37 cellular contexts compared by ENCODE assay signal in genomic region chr10:55441777-55442176, GRCh38.
"Had no signal": no experiment of that assay in that cellular context is flagged by ENCODE, and none has a peak within 500 bp of the region (broad histone marks: within the 10 kb centered on the region; RNA-seq: fewer than 3 reads in every experiment).

No MANE protein-coding gene starts in this region.

- DNase-seq: activated CD4-positive, alpha-beta memory T cell treated with anti-CD3 and anti-CD28 coated beads, Interleukin-2, amount 10 ng/mL, durations not matched to agents 7 days and 5 days; activated CD4-positive, alpha-beta T cell treated with anti-CD3 and anti-CD28 coated beads for 1 hour; activated CD4-positive, alpha-beta T cell treated with anti-CD3 and anti-CD28 coated beads for 36 hours; activated CD4-positive, alpha-beta T cell treated with anti-CD3 and anti-CD28 coated beads for 48 hours; activated CD4-positive, alpha-beta T cell treated with anti-CD3 and anti-CD28 coated beads, Interleukin-2, amount 10 ng/mL, durations not matched to agents 7 days and 5 days; activated CD4-positive, alpha-beta T cell treated with anti-CD3 and anti-CD28 coated beads, Interleukin-2, amount 50 U/mL, for 48 hours; activated CD4-positive, CD25-positive, alpha-beta regulatory T cell; activated CD8-positive, alpha-beta memory T cell treated with anti-CD3 and anti-CD28 coated beads for 24 hours; activated CD8-positive, alpha-beta memory T cell treated with anti-CD3 and anti-CD28 coated beads, Interleukin-2, amount 10 ng/mL, durations not matched to agents 7 days and 5 days; activated CD8-positive, alpha-beta memory T cell treated with anti-CD3 and anti-CD28 coated beads, Interleukin-2, amount 50 U/mL, for 48 hours; activated CD8-positive, alpha-beta T cell treated with anti-CD3 and anti-CD28 coated beads, Interleukin-2, amount 10 ng/mL, durations not matched to agents 7 days and 5 days; activated effector memory CD4-positive, alpha-beta T cell treated with Interleukin-2 at 50 U/mL for 16 hours; activated gamma-delta T cell; activated naive CD4-positive, alpha-beta T cell treated with anti-CD3 and anti-CD28 coated beads, Interleukin-2, amount 10 ng/mL, durations not matched to agents 7 days and 5 days; activated naive CD4-positive, alpha-beta T cell treated with Interleukin-2 at 50 U/mL for 16 hours; activated naive CD8-positive, alpha-beta T cell treated with anti-CD3 and anti-CD28 coated beads, Interleukin-2, amount 10 ng/mL, durations not matched to agents 7 days and 5 days; activated naive CD8-positive, alpha-beta T cell treated with anti-CD3 and anti-CD28 coated beads, Interleukin-2, amount 50 U/mL, for 24 hours; activated T-cell treated with anti-CD3 and anti-CD28 coated beads, Interleukin-2, amount 50 U/mL, for 24 hours; activated T-cell treated with anti-CD3 and anti-CD28 coated beads, Interleukin-2, amount 50 U/mL, for 48 hours; amygdala; anterior cingulate cortex; caudate nucleus; cerebellar nuclear complex; T-helper 1 cell; T-helper 2 cell; T-helper 9 cell had no signal

- H3K27ac Mint-ChIP-seq: activated CD4-positive, alpha-beta memory T cell treated with anti-CD3 and anti-CD28 coated beads, Interleukin-2, amount 10 ng/mL, durations not matched to agents 7 days and 5 days; activated CD4-positive, alpha-beta T cell treated with anti-CD3 and anti-CD28 coated beads for 36 hours; activated CD4-positive, alpha-beta T cell treated with anti-CD3 and anti-CD28 coated beads, Interleukin-2, amount 10 ng/mL, durations not matched to agents 7 days and 5 days; activated CD8-positive, alpha-beta memory T cell treated with anti-CD3 and anti-CD28 coated beads, Interleukin-2, amount 10 ng/mL, durations not matched to agents 7 days and 5 days; activated CD8-positive, alpha-beta T cell treated with anti-CD3 and anti-CD28 coated beads, Interleukin-2, amount 10 ng/mL, durations not matched to agents 7 days and 5 days; activated naive CD4-positive, alpha-beta T cell treated with anti-CD3 and anti-CD28 coated beads, Interleukin-2, amount 10 ng/mL, durations not matched to agents 7 days and 5 days; activated naive CD4-positive, alpha-beta T cell treated with anti-CD3 and anti-CD28 coated beads, Interleukin-2, amount 50 U/mL, for 24 hours; activated naive CD8-positive, alpha-beta T cell; activated naive CD8-positive, alpha-beta T cell treated with anti-CD3 and anti-CD28 coated beads, Interleukin-2, amount 10 ng/mL, durations not matched to agents 7 days and 5 days; activated naive CD8-positive, alpha-beta T cell treated with anti-CD3 and anti-CD28 coated beads, Interleukin-2, amount 50 U/mL, for 24 hours; activated T-cell treated with anti-CD3 and anti-CD28 coated beads, Interleukin-2, amount 50 U/mL, for 24 hours; activated T-helper 2 cell treated with anti-CD3 and anti-CD28 coated beads, Interferon-gamma antibody, Interleukin-2, Interleukin-4, amounts not matched to agents 10 μg/mL and 5 μg/mL and 100 μg/mL, durations not matched to agents 14 hours and 24 hours and 36 hours; brain; T-helper 1 cell treated with Interleukin-12 subunit alpha and Interleukin-12 subunit beta and Interleukin-4 antibody, amounts not matched to agents 30 μg/mL and 1 μg/mL, for 36 hours; T-helper 2 cell treated with Interferon-gamma antibody and Interleukin-4, amounts not matched to agents 5 μg/mL and 100 μg/mL, for 36 hours had no signal

- H3K4me3 ChIP-seq: ascending aorta, cardiac muscle cell had no signal

- ATAC-seq: activated CD4-positive, alpha-beta T cell treated with anti-CD3 and anti-CD28 coated beads for 36 hours; activated CD4-positive, CD25-positive, alpha-beta regulatory T cell treated with anti-CD3 and anti-CD28 coated beads, Interleukin-2, amount 50 U/mL, for 24 hours; activated CD8-positive, alpha-beta memory T cell treated with anti-CD3 and anti-CD28 coated beads, Interleukin-2, amount 10 ng/mL, durations not matched to agents 7 days and 5 days; activated CD8-positive, alpha-beta T cell treated with anti-CD3 and anti-CD28 coated beads, Interleukin-2, amount 10 ng/mL, durations not matched to agents 7 days and 5 days; activated naive CD8-positive, alpha-beta T cell treated with anti-CD3 and anti-CD28 coated beads, Interleukin-2, amount 50 U/mL, for 24 hours had no signal

- H3K4me1 Mint-ChIP-seq: activated CD4-positive, alpha-beta memory T cell treated with anti-CD3 and anti-CD28 coated beads, Interleukin-2, amount 10 ng/mL, durations not matched to agents 7 days and 5 days; activated CD4-positive, alpha-beta T cell treated with anti-CD3 and anti-CD28 coated beads for 36 hours; activated CD4-positive, alpha-beta T cell treated with anti-CD3 and anti-CD28 coated beads, Interleukin-2, amount 10 ng/mL, durations not matched to agents 7 days and 5 days; activated CD8-positive, alpha-beta memory T cell treated with anti-CD3 and anti-CD28 coated beads, Interleukin-2, amount 10 ng/mL, durations not matched to agents 7 days and 5 days; activated naive CD4-positive, alpha-beta T cell treated with anti-CD3 and anti-CD28 coated beads, Interleukin-2, amount 10 ng/mL, durations not matched to agents 7 days and 5 days; activated naive CD4-positive, alpha-beta T cell treated with anti-CD3 and anti-CD28 coated beads, Interleukin-2, amount 50 U/mL, for 24 hours; activated naive CD8-positive, alpha-beta T cell treated with anti-CD3 and anti-CD28 coated beads, Interleukin-2, amount 10 ng/mL, durations not matched to agents 7 days and 5 days; activated naive CD8-positive, alpha-beta T cell treated with anti-CD3 and anti-CD28 coated beads, Interleukin-2, amount 50 U/mL, for 24 hours; brain; central memory CD8-positive, alpha-beta T cell had no signal

- H3K27me3 Mint-ChIP-seq: activated CD4-positive, alpha-beta memory T cell treated with anti-CD3 and anti-CD28 coated beads, Interleukin-2, amount 10 ng/mL, durations not matched to agents 7 days and 5 days; activated CD4-positive, alpha-beta T cell treated with anti-CD3 and anti-CD28 coated beads for 36 hours; activated CD4-positive, alpha-beta T cell treated with anti-CD3 and anti-CD28 coated beads, Interleukin-2, amount 10 ng/mL, durations not matched to agents 7 days and 5 days; activated CD8-positive, alpha-beta memory T cell treated with anti-CD3 and anti-CD28 coated beads, Interleukin-2, amount 10 ng/mL, durations not matched to agents 7 days and 5 days; activated naive CD4-positive, alpha-beta T cell treated with anti-CD3 and anti-CD28 coated beads, Interleukin-2, amount 10 ng/mL, durations not matched to agents 7 days and 5 days; activated naive CD4-positive, alpha-beta T cell treated with anti-CD3 and anti-CD28 coated beads, Interleukin-2, amount 50 U/mL, for 24 hours; activated naive CD8-positive, alpha-beta T cell; activated naive CD8-positive, alpha-beta T cell treated with anti-CD3 and anti-CD28 coated beads, Interleukin-2, amount 10 ng/mL, durations not matched to agents 7 days and 5 days; activated naive CD8-positive, alpha-beta T cell treated with anti-CD3 and anti-CD28 coated beads, Interleukin-2, amount 50 U/mL, for 24 hours; activated T-cell treated with anti-CD3 and anti-CD28 coated beads, Interleukin-2, amount 50 U/mL, for 24 hours; brain; central memory CD8-positive, alpha-beta T cell had no signal

- H3K9me3 ChIP-seq: ascending aorta had no signal

- H3K9me3 Mint-ChIP-seq: activated CD4-positive, alpha-beta T cell treated with anti-CD3 and anti-CD28 coated beads, Interleukin-2, amount 10 ng/mL, durations not matched to agents 7 days and 5 days had no signal

- H3K36me3 ChIP-seq: ascending aorta, cardiac muscle cell had no signal

- H3K36me3 Mint-ChIP-seq: activated naive CD4-positive, alpha-beta T cell treated with anti-CD3 and anti-CD28 coated beads, Interleukin-2, amount 10 ng/mL, durations not matched to agents 7 days and 5 days; activated naive CD4-positive, alpha-beta T cell treated with anti-CD3 and anti-CD28 coated beads, Interleukin-2, amount 50 U/mL, for 24 hours; activated naive CD8-positive, alpha-beta T cell; activated naive CD8-positive, alpha-beta T cell treated with anti-CD3 and anti-CD28 coated beads, Interleukin-2, amount 10 ng/mL, durations not matched to agents 7 days and 5 days; brain had no signal

- H3K4me1 ChIP-seq: ascending aorta had no signal

- H3K27ac ChIP-seq: ascending aorta, cardiac muscle cell, VCaP had no signal

- H3K27me3 ChIP-seq: ascending aorta, cardiac muscle cell had no signal

- H3K4me3 Mint-ChIP-seq: activated CD4-positive, alpha-beta memory T cell treated with anti-CD3 and anti-CD28 coated beads, Interleukin-2, amount 10 ng/mL, durations not matched to agents 7 days and 5 days; activated CD4-positive, alpha-beta T cell treated with anti-CD3 and anti-CD28 coated beads for 36 hours; activated CD4-positive, alpha-beta T cell treated with anti-CD3 and anti-CD28 coated beads, Interleukin-2, amount 10 ng/mL, durations not matched to agents 7 days and 5 days; activated CD8-positive, alpha-beta memory T cell treated with anti-CD3 and anti-CD28 coated beads, Interleukin-2, amount 10 ng/mL, durations not matched to agents 7 days and 5 days; activated CD8-positive, alpha-beta T cell treated with anti-CD3 and anti-CD28 coated beads, Interleukin-2, amount 10 ng/mL, durations not matched to agents 7 days and 5 days; activated naive CD4-positive, alpha-beta T cell treated with anti-CD3 and anti-CD28 coated beads, Interleukin-2, amount 10 ng/mL, durations not matched to agents 7 days and 5 days; activated naive CD4-positive, alpha-beta T cell treated with anti-CD3 and anti-CD28 coated beads, Interleukin-2, amount 50 U/mL, for 24 hours; activated naive CD8-positive, alpha-beta T cell; activated naive CD8-positive, alpha-beta T cell treated with anti-CD3 and anti-CD28 coated beads, Interleukin-2, amount 10 ng/mL, durations not matched to agents 7 days and 5 days; activated naive CD8-positive, alpha-beta T cell treated with anti-CD3 and anti-CD28 coated beads, Interleukin-2, amount 50 U/mL, for 24 hours; activated T-cell treated with anti-CD3 and anti-CD28 coated beads, Interleukin-2, amount 50 U/mL, for 24 hours; brain; central memory CD8-positive, alpha-beta T cell; T-helper 1 cell treated with Interleukin-12 subunit alpha and Interleukin-12 subunit beta and Interleukin-4 antibody, amounts not matched to agents 30 μg/mL and 1 μg/mL, for 36 hours; T-helper 2 cell treated with Interferon-gamma antibody and Interleukin-4, amounts not matched to agents 5 μg/mL and 100 μg/mL, for 36 hours had no signal
